ENCODE assay signal across 2 cellular contexts in genomic region chr10:73399054-73399453, GRCh38.
TF ChIP-seq lines count a peak whose summit lies in the region.

No MANE protein-coding gene starts in this region.

TF ChIP-seq in K562, 482 proteins besides CTCF, POLR2A, EP300 and RAD21:
- no peak for TF ChIP-seq ZNF699 (CRISPR knock-in tag; IDR thresholded peaks at IDR 0.05; ENCODE audit: insufficient replicate concordance)
- TF ChIP-seq, protein P1, sequence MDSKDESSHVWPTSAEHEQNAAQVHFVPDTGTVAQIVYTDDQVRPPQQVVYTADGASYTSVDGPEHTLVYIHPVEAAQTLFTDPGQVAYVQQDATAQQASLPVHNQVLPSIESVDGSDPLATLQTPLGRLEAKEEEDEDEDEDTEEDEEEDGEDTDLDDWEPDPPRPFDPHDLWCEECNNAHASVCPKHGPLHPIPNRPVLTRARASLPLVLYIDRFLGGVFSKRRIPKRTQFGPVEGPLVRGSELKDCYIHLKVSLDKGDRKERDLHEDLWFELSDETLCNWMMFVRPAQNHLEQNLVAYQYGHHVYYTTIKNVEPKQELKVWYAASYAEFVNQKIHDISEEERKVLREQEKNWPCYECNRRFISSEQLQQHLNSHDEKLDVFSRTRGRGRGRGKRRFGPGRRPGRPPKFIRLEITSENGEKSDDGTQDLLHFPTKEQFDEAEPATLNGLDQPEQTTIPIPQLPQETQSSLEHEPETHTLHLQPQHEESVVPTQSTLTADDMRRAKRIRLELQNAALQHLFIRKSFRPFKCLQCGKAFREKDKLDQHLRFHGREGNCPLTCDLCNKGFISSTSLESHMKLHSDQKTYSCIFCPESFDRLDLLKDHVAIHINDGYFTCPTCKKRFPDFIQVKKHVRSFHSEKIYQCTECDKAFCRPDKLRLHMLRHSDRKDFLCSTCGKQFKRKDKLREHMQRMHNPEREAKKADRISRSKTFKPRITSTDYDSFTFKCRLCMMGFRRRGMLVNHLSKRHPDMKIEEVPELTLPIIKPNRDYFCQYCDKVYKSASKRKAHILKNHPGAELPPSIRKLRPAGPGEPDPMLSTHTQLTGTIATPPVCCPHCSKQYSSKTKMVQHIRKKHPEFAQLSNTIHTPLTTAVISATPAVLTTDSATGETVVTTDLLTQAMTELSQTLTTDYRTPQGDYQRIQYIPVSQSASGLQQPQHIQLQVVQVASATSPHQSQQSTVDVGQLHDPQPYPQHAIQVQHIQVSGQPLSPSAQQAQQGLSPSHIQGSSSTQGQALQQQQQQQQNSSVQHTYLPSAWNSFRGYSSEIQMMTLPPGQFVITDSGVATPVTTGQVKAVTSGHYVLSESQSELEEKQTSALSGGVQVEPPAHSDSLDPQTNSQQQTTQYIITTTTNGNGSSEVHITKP (IDR thresholded peaks at IDR 0.05; ENCODE audit: partially characterized antibody) = peak; percentile 32

TF ChIP-seq in WTC11, 78 proteins besides CTCF, POLR2A, EP300 and RAD21:
- TF ChIP-seq TP53 (CRISPR knock-in tag; IDR thresholded peaks at IDR 0.05) (no peak), ATF3 (CRISPR knock-in tag; conservative IDR thresholded peaks at IDR 0.05) (no peak), OVOL2 (CRISPR knock-in tag; IDR thresholded peaks at IDR 0.05; ENCODE audit: borderline replicate concordance) (no peak), PRRX2 (CRISPR knock-in tag; IDR thresholded peaks at IDR 0.05) (no peak), ZNF121 (CRISPR knock-in tag; IDR thresholded peaks at IDR 0.05) (no peak), SP1 (CRISPR knock-in tag; conservative IDR thresholded peaks at IDR 0.05) (no peak), NFE2L1 (CRISPR knock-in tag; IDR thresholded peaks at IDR 0.05) (no peak), ZNF232 (CRISPR knock-in tag; IDR thresholded peaks at IDR 0.05) (no peak), CREB1 (CRISPR knock-in tag; IDR thresholded peaks at IDR 0.05) (no peak), GTF2I (CRISPR knock-in tag; conservative IDR thresholded peaks at IDR 0.05) (no peak), NR1H2 (CRISPR knock-in tag; IDR thresholded peaks at IDR 0.05) (no peak), ZBTB21 (CRISPR knock-in tag; IDR thresholded peaks at IDR 0.05; ENCODE audit: borderline replicate concordance) (no peak)
- TF ChIP-seq, protein P2, sequence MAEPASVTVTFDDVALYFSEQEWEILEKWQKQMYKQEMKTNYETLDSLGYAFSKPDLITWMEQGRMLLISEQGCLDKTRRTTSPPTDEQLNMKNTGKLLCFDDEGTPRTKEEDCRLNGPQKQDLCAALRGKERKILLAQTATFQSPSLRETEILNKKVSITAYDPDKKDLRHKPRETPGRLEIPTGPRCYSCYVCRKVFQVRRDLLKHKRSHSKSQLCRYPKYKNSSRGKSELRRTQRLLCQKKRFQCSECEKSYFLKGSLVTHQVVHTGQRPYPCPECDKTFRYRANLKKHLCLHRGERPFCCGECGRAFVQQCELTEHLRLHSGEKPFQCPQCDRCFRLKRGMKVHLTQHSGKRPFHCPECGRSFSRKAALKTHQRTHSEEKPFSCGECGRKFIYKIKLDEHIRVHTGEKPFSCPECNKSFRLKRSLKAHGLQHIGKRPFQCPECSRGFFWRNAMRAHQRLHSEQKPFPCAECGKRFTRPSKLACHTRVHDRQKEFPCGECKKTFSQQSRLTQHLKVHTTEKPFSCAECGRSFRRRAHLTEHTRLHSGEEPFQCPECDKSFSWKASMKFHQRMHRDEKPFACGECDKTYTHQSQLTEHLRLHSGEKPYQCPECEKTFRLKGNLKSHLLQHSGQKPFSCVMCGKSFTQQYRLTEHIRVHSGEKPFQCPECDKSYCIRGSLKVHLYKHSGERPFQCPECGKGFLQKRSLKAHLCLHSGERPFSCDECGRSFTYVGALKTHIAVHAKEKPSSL (CRISPR knock-in tag; conservative IDR thresholded peaks at IDR 0.05) = no peak
- TF ChIP-seq, protein P3, sequence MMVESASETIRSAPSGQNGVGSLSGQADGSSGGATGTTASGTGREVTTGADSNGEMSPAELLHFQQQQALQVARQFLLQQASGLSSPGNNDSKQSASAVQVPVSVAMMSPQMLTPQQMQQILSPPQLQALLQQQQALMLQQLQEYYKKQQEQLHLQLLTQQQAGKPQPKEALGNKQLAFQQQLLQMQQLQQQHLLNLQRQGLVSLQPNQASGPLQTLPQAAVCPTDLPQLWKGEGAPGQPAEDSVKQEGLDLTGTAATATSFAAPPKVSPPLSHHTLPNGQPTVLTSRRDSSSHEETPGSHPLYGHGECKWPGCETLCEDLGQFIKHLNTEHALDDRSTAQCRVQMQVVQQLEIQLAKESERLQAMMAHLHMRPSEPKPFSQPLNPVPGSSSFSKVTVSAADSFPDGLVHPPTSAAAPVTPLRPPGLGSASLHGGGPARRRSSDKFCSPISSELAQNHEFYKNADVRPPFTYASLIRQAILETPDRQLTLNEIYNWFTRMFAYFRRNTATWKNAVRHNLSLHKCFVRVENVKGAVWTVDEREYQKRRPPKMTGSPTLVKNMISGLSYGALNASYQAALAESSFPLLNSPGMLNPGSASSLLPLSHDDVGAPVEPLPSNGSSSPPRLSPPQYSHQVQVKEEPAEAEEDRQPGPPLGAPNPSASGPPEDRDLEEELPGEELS (CRISPR knock-in tag; IDR thresholded peaks at IDR 0.05) = no peak
